Comparison of ENCODE assay signal across 1 cellular context in the genomic region with DNA sequence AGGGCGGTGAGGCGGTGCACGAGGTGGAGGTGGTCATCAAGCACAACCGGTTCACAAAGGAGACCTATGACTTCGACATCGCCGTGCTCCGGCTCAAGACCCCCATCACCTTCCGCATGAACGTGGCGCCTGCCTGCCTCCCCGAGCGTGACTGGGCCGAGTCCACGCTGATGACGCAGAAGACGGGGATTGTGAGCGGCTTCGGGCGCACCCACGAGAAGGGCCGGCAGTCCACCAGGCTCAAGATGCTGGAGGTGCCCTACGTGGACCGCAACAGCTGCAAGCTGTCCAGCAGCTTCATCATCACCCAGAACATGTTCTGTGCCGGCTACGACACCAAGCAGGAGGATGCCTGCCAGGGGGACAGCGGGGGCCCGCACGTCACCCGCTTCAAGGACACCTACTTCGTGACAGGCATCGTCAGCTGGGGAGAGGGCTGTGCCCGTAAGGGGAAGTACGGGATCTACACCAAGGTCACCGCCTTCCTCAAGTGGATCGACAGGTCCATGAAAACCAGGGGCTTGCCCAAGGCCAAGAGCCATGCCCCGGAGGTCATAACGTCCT.
TF ChIP-seq lines count a peak whose summit lies in the region.

No MANE protein-coding gene starts in this region.

TF ChIP-seq in HepG2, 621 proteins besides CTCF, POLR2A, EP300 and RAD21 (continued from another document):
- no peak for TF ChIP-seq ZBED4 (CRISPR knock-in tag; IDR thresholded peaks at IDR 0.05; ENCODE audit: borderline replicate concordance)
TF ChIP-seq in HepG2: peak in this region for 12.
